ENCODE assay signal across 12 cellular contexts in the genomic region with DNA sequence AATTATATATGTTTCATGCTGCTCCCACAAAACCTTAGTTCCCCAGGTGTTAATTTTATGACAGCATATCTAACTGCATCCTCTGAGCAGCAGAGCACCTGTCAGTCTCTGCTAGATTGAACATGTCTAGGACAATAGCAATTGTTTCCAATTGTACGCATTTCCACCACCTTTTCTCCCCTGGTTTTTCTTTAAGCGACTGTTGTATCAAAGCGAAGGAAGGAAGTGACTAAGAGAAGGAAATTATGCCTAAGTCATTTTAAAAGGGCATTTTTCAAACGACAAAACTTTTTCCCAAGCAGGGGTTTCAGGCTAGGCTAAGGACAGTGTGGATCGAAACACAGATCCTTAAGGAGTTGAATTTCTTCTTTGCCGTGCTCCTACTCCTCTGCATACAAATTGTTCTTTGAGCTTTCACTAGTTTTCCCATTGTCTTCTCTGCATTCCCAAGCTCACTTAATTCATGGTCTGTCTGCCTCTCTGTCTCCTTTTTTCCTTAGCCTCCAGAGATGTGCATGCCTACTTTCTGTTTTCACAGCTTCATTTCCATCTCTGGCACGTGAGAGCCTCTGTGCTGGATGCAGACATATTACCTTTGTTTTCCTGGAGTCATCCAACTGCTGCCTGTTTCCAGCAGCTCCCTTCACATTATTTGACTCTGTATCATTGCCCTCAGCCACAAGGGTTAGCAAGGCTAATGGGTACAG. TPM values are rescaled to one million over a fixed set of nuclear protein-coding genes. Genes with fewer than 3 reads are reported as not detected.
DNase-seq lines count a peak whose midpoint lies in the region; ATAC-seq lines count a peak whose summit lies in the region.
"Had no signal": no experiment of that assay in that cellular context is flagged by ENCODE, and none has a peak within 500 bp of the region (broad histone marks: within the 10 kb centered on the region; RNA-seq: fewer than 3 reads in every experiment).

No MANE protein-coding gene starts in this region.

- ATAC-seq in stimulated activated naive CD8-positive, alpha-beta T cell treated with anti-CD3 and anti-CD28 coated beads, Interleukin-15, Interleukin-2, amounts not matched to agents 100 U/mL and 50 U/mL, for 24 hours = peak; percentile 57
- ATAC-seq in stimulated activated naive CD8-positive, alpha-beta T cell treated with anti-CD3 and anti-CD28 coated beads, Interleukin-15, amount 100 ng/mL, for 72 hours = no peak
- no peak for ATAC-seq in GM21528 (IDR thresholded peaks at IDR 0.05; ENCODE audit: low FRiP score, unreplicated experiment)

- H3K4me1 Mint-ChIP-seq in stimulated activated naive CD8-positive, alpha-beta T cell treated with anti-CD3 and anti-CD28 coated beads, Interleukin-15, amount 100 ng/mL, for 72 hours = peaks cover 22% of the 10 kb centered on the region
- peaks cover 30% of the 10 kb centered on the region for H3K4me1 Mint-ChIP-seq in activated T-helper 2 cell treated with anti-CD3 and anti-CD28 coated beads, Interferon-gamma antibody, Interleukin-2, Interleukin-4, amounts not matched to agents 10 μg/mL and 5 μg/mL and 100 μg/mL, durations not matched to agents 14 hours and 24 hours and 36 hours (ENCODE audit: low read depth)

- no peaks in the 10 kb centered on the region for H3K36me3 Mint-ChIP-seq in activated T-helper 2 cell treated with anti-CD3 and anti-CD28 coated beads, Interferon-gamma antibody, Interleukin-2, Interleukin-4, amounts not matched to agents 10 μg/mL and 5 μg/mL and 100 μg/mL, durations not matched to agents 14 hours and 24 hours and 36 hours (ENCODE audit: low read depth)

- H3K9me3 Mint-ChIP-seq in stimulated activated naive CD8-positive, alpha-beta T cell treated with anti-CD3 and anti-CD28 coated beads, Interleukin-15, amount 100 ng/mL, for 72 hours = no peaks in the 10 kb centered on the region
- H3K9me3 Mint-ChIP-seq in activated T-helper 2 cell treated with anti-CD3 and anti-CD28 coated beads, Interferon-gamma antibody, Interleukin-2, Interleukin-4, amounts not matched to agents 10 μg/mL and 5 μg/mL and 100 μg/mL, durations not matched to agents 14 hours and 24 hours and 36 hours = peaks cover 5% of the 10 kb centered on the region
- H3K9me3 Mint-ChIP-seq: CD4-positive, alpha-beta T cell had no signal

- no peak for DNase-seq in stimulated activated naive CD8-positive, alpha-beta T cell treated with anti-CD3 and anti-CD28 coated beads, Interleukin-15, Interleukin-2, amounts not matched to agents 100 U/mL and 50 U/mL, for 24 hours
- DNase-seq in stimulated activated naive CD8-positive, alpha-beta T cell treated with anti-CD3 and anti-CD28 coated beads, Interleukin-15, amount 100 ng/mL, for 72 hours = no peak
- DNase-seq in activated T-helper 2 cell treated with anti-CD3 and anti-CD28 coated beads, Interferon-gamma antibody, Interleukin-2, Interleukin-4, amounts not matched to agents 10 μg/mL and 5 μg/mL and 100 μg/mL, durations not matched to agents 14 hours and 24 hours and 36 hours (ENCODE audit: low spot score) = no peak
- DNase-seq in left kidney (ENCODE audit: low read depth, low spot score) (peak; percentile 35), NCI-H2029 treated with DMSO at 0.1 percent for 48 hours (lab: John Stamatoyannopoulos, UW) (no peak), superior temporal gyrus (ENCODE audit: extremely low spot score) (no peak), T1000 (lab: John Stamatoyannopoulos, UW) (no peak)
- DNase-seq: aorta; CD4-positive, alpha-beta T cell; H7; posterior cingulate gyrus had no signal

- intact Hi-C loops in activated T-helper 2 cell treated with anti-CD3 and anti-CD28 coated beads, Interferon-gamma antibody, Interleukin-2, Interleukin-4, amounts not matched to agents 10 μg/mL and 5 μg/mL and 100 μg/mL, durations not matched to agents 14 hours and 24 hours and 36 hours (cut with micrococcal nuclease) = loop anchor here (2.0 to 5.0 kb wide), 5 partner anchors 21 to 206 kb away; partner anchors contain the start of gene NREP

- peak overlapping the region in 1 of 2 donors; percentile 53 for H3K27ac Mint-ChIP-seq in stimulated activated naive CD8-positive, alpha-beta T cell treated with anti-CD3 and anti-CD28 coated beads, Interleukin-15, amount 100 ng/mL, for 72 hours
- peak overlapping the region; percentile 43 for H3K27ac Mint-ChIP-seq in activated T-helper 2 cell treated with anti-CD3 and anti-CD28 coated beads, Interferon-gamma antibody, Interleukin-2, Interleukin-4, amounts not matched to agents 10 μg/mL and 5 μg/mL and 100 μg/mL, durations not matched to agents 14 hours and 24 hours and 36 hours
- H3K27ac Mint-ChIP-seq: CD4-positive, alpha-beta T cell had no signal

- H3K27me3 Mint-ChIP-seq in stimulated activated naive CD8-positive, alpha-beta T cell treated with anti-CD3 and anti-CD28 coated beads, Interleukin-15, amount 100 ng/mL, for 72 hours = no peaks in the 10 kb centered on the region
- H3K27me3 Mint-ChIP-seq in activated T-helper 2 cell treated with anti-CD3 and anti-CD28 coated beads, Interferon-gamma antibody, Interleukin-2, Interleukin-4, amounts not matched to agents 10 μg/mL and 5 μg/mL and 100 μg/mL, durations not matched to agents 14 hours and 24 hours and 36 hours (ENCODE audit: low read depth) = no peaks in the 10 kb centered on the region

- H3K4me3 Mint-ChIP-seq in stimulated activated naive CD8-positive, alpha-beta T cell treated with anti-CD3 and anti-CD28 coated beads, Interleukin-15, amount 100 ng/mL, for 72 hours = no peak overlapping the region
- no peak overlapping the region for H3K4me3 Mint-ChIP-seq in activated T-helper 2 cell treated with anti-CD3 and anti-CD28 coated beads, Interferon-gamma antibody, Interleukin-2, Interleukin-4, amounts not matched to agents 10 μg/mL and 5 μg/mL and 100 μg/mL, durations not matched to agents 14 hours and 24 hours and 36 hours (ENCODE audit: low read depth)
- H3K4me3 Mint-ChIP-seq: CD4-positive, alpha-beta T cell had no signal

RNA-seq across cellular contexts. Expression of gene STARD4, which starts 39.4 kb away (rescaled TPM):
- total RNA-seq in activated T-helper 2 cell treated with anti-CD3 and anti-CD28 coated beads, Interferon-gamma antibody, Interleukin-2, Interleukin-4, amounts not matched to agents 10 μg/mL and 5 μg/mL and 100 μg/mL, durations not matched to agents 14 hours and 24 hours and 36 hours = 222 and 230 TPM in 2 replicates
